Comparison of ENCODE assay signal across 16 cellular contexts in genomic region chr5:79774855-79775237, GRCh38.
"Had no signal": no experiment of that assay in that cellular context is flagged by ENCODE, and none has a peak within 500 bp of the region (broad histone marks: within the 10 kb centered on the region; RNA-seq: fewer than 3 reads in every experiment).

No MANE protein-coding gene starts in this region.

- H3K4me3 Mint-ChIP-seq: activated naive CD8-positive, alpha-beta T cell; immature natural killer cell; stimulated activated naive CD8-positive, alpha-beta T cell treated with anti-CD3 and anti-CD28 coated beads, Interleukin-15, Interleukin-2, amounts not matched to agents 100 ng/mL and 50 ng/mL, for 24 hours; T-cell had no signal

- H3K4me3 ChIP-seq: body of pancreas, lung, spleen, suprapubic skin had no signal

- H3K36me3 ChIP-seq: neutrophil, spleen, suprapubic skin had no signal

- H3K27me3 ChIP-seq: body of pancreas, neutrophil, suprapubic skin had no signal

- H3K9me3 ChIP-seq: body of pancreas, neutrophil, suprapubic skin had no signal

- H3K27ac Mint-ChIP-seq: activated naive CD8-positive, alpha-beta T cell; immature natural killer cell; stimulated activated naive CD8-positive, alpha-beta T cell treated with anti-CD3 and anti-CD28 coated beads, Interleukin-15, Interleukin-2, amounts not matched to agents 100 ng/mL and 50 ng/mL, for 24 hours; T-cell had no signal

- DNase-seq: activated CD4-positive, alpha-beta T cell treated with anti-CD3 and anti-CD28 coated beads for 1 hour; activated gamma-delta T cell; amniotic stem cell; body of pancreas; cerebellar nuclear complex; effector memory CD4-positive, alpha-beta T cell; foreskin melanocyte; immature natural killer cell; spleen; T1000 had no signal

- H3K27ac ChIP-seq: body of pancreas, neutrophil, spleen, suprapubic skin had no signal

- H3K4me1 ChIP-seq: body of pancreas, spleen, suprapubic skin had no signal

- H3K27me3 Mint-ChIP-seq: activated naive CD8-positive, alpha-beta T cell had no signal

- H3K9me3 Mint-ChIP-seq: immature natural killer cell had no signal

- H3K36me3 Mint-ChIP-seq: activated naive CD8-positive, alpha-beta T cell; immature natural killer cell; T-cell had no signal

- ATAC-seq: body of pancreas, T-cell had no signal

- H3K4me1 Mint-ChIP-seq: immature natural killer cell had no signal
